Comparison of ENCODE assay signal across 9 cellular contexts in genomic region chr11:66345316-66345649, GRCh38. TPM values are rescaled to one million over a fixed set of nuclear protein-coding genes. Genes with fewer than 3 reads are reported as not detected.
DNase-seq lines count a peak whose midpoint lies in the region; ATAC-seq, FAIRE-seq and TF ChIP-seq lines count a peak whose summit lies in the region.
"Had no signal": no experiment of that assay in that cellular context is flagged by ENCODE, and none has a peak within 500 bp of the region (broad histone marks: within the 10 kb centered on the region; RNA-seq: fewer than 3 reads in every experiment).

No MANE protein-coding gene starts in this region.

- H3K9me3 Mint-ChIP-seq in activated naive CD8-positive, alpha-beta T cell treated with anti-CD3 and anti-CD28 coated beads, Interleukin-2, amount 50 U/mL, for 24 hours: no peaks in the 10 kb centered on the region

- peaks cover 23% of the 10 kb centered on the region for H3K36me3 Mint-ChIP-seq in activated naive CD8-positive, alpha-beta T cell treated with anti-CD3 and anti-CD28 coated beads, Interleukin-2, amount 50 U/mL, for 24 hours (ENCODE audit: low read depth)

- TF ChIP-seq CTCF in AG10803 (conservative IDR thresholded peaks at IDR 0.05; ENCODE audit: low read length): no peak
- no peak for TF ChIP-seq CTCF in HFF-Myc (IDR thresholded peaks at IDR 0.05; ENCODE audit: low read depth, low read length, missing control alignments)
- TF ChIP-seq CTCF in lower lobe of right lung (IDR thresholded peaks at IDR 0.05): no peak
- TF ChIP-seq CTCF in D721Med (IDR thresholded peaks at IDR 0.05; ENCODE audit: insufficient read depth, missing control alignments): no peak

- peaks cover 23% of the 10 kb centered on the region for H3K36me3 ChIP-seq in lower lobe of right lung

- peaks cover 39% of the 10 kb centered on the region for H3K4me1 ChIP-seq in lower lobe of right lung

- peak; percentile 2 for ATAC-seq in activated naive CD8-positive, alpha-beta T cell treated with anti-CD3 and anti-CD28 coated beads, Interleukin-2, amount 50 U/mL, for 24 hours
- ATAC-seq in lower lobe of right lung (peak in 1 of 2 donors; percentile 18), HG02870 (IDR thresholded peaks at IDR 0.05; ENCODE audit: unreplicated experiment) (no peak)

- H3K4me3 ChIP-seq in AG10803 (ENCODE audit: low read length): peak overlapping the region; percentile 98
- peak overlapping the region; percentile 85 for H3K4me3 ChIP-seq in HFF-Myc (replicated peaks; ENCODE audit: low read depth, low read length)
- peak overlapping the region; percentile 85 for H3K4me3 ChIP-seq in lower lobe of right lung

- no peak for DNase-seq in AG10803 (ENCODE audit: low read depth)
- DNase-seq in HFF-Myc (ENCODE audit: extremely low read depth, low read depth): no peak
- no peak for DNase-seq in activated naive CD8-positive, alpha-beta T cell treated with anti-CD3 and anti-CD28 coated beads, Interleukin-2, amount 50 U/mL, for 24 hours
- no peak for DNase-seq in lower lobe of right lung
- DNase-seq in NCI-H2107 treated with DMSO at 0.1 percent for 48 hours (lab: John Stamatoyannopoulos, UW; ENCODE audit: unreplicated experiment): no peak
- no peak for DNase-seq in DMS114 treated with DMSO at 0.1 percent for 48 hours (lab: John Stamatoyannopoulos, UW; ENCODE audit: unreplicated experiment)
- no peak for DNase-seq in D721Med (ENCODE audit: insufficient read length, low spot score)

- peak overlapping the region; percentile 89 for H3K27ac ChIP-seq in lower lobe of right lung

- no peaks in the 10 kb centered on the region for H3K9me3 ChIP-seq in lower lobe of right lung

- FAIRE-seq in D721Med (lab: Jason Lieb, UNC): no peak

- H3K27ac Mint-ChIP-seq in activated naive CD8-positive, alpha-beta T cell treated with anti-CD3 and anti-CD28 coated beads, Interleukin-2, amount 50 U/mL, for 24 hours: peak overlapping the region; percentile 91

- intact Hi-C loops in lower lobe of right lung (cut with DNase I): no loop called here

- H3K27me3 ChIP-seq in lower lobe of right lung (ENCODE audit: low read depth): no peaks in the 10 kb centered on the region

- H3K4me1 Mint-ChIP-seq in activated naive CD8-positive, alpha-beta T cell treated with anti-CD3 and anti-CD28 coated beads, Interleukin-2, amount 50 U/mL, for 24 hours: peaks cover 49% of the 10 kb centered on the region

- peaks cover 3% of the 10 kb centered on the region for H3K27me3 Mint-ChIP-seq in activated naive CD8-positive, alpha-beta T cell treated with anti-CD3 and anti-CD28 coated beads, Interleukin-2, amount 50 U/mL, for 24 hours

- H3K4me3 Mint-ChIP-seq in activated naive CD8-positive, alpha-beta T cell treated with anti-CD3 and anti-CD28 coated beads, Interleukin-2, amount 50 U/mL, for 24 hours: peak overlapping the region; percentile 94

RNA-seq across cellular contexts. Expression of gene BRMS1, which starts 0.4 kb away (rescaled TPM):
- total RNA-seq in lower lobe of right lung: 37.8 TPM

RNA-seq across cellular contexts. Expression of gene B4GAT1, which starts 2.1 kb away (rescaled TPM):
- total RNA-seq in lower lobe of right lung: 22.6 TPM

RNA-seq across cellular contexts. Expression of gene RIN1, which starts 9.0 kb away (rescaled TPM):
- total RNA-seq in lower lobe of right lung: 8.2 TPM

RNA-seq across cellular contexts. Expression of gene SLC29A2, which starts 26.3 kb away (rescaled TPM):
- total RNA-seq in lower lobe of right lung: 10.6 TPM

RNA-seq across cellular contexts. Expression of gene CD248, which starts 28.4 kb away (rescaled TPM):
- 28.7 TPM for total RNA-seq in lower lobe of right lung
- total RNA-seq: myocyte had no signal
